Comparison of ENCODE assay signal across 20 cellular contexts in the genomic region with DNA sequence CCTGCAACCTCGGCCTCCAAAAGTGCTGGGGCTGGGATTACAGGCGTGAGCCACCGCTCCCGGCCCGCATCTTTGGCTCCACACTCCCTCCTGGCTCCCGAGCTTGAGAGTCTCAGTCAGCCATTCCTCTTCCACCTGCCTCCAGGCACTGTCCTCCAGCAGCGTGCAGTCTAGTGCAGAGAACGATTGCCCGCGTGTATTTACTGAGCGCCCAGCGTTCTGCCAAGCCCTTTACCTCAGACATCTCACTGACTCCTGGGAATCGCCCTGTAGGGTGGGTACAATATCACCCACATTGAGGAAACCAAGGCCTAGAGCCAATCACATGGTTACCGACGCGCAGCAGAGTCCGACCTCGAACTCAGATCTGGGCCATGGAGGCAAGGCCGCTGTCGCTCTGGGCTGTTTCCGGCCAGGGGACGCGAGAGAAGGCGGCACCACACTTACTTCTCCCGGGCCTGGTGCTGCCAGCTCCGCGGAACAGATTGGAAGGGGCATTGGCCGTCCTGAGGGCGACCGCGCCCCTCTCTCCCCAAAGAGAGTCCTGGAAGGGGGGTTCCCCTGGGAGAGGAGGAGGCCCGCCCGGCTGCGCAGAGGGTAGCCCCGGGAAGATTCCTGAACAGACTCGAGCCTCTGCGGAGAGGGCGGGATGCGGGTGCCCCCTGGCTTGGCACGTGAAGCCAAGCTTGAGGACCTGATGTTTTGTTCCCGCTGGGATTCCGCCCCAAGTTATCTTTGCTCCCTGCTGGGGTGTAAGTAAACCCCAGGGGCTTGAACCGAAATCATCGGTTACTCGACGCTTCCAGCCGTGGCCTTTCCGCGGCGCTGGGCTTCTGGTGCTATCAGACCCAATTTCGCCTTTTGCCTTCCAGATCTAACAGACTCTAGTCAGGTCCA. TPM values are rescaled to one million over a fixed set of nuclear protein-coding genes. Genes with fewer than 3 reads are reported as not detected.
DNase-seq lines count a peak whose midpoint lies in the region; ATAC-seq and TF ChIP-seq lines count a peak whose summit lies in the region.
"Had no signal": no experiment of that assay in that cellular context is flagged by ENCODE, and none has a peak within 500 bp of the region (broad histone marks: within the 10 kb centered on the region; RNA-seq: fewer than 3 reads in every experiment).

No MANE protein-coding gene starts in this region.

- H3K27me3 ChIP-seq in mesenchymal stem cell (ENCODE audit: control insufficient read depth in 1 of 2, insufficient read depth in 1 of 2, low read length in 2 of 2) (peaks cover 36 to 58% of the 10 kb centered on the region in 2 experiments), thoracic aorta (replicated peaks; ENCODE audit: insufficient read depth) (peaks cover 43% of the 10 kb centered on the region)

- H2BK15ac ChIP-seq in mesenchymal stem cell (ENCODE audit: low read depth, poor library complexity, severe bottlenecking), result no peak overlapping the region

- intact Hi-C loops in activated T-helper 2 cell treated with anti-CD3 and anti-CD28 coated beads, Interferon-gamma antibody, Interleukin-2, Interleukin-4, amounts not matched to agents 10 μg/mL and 5 μg/mL and 100 μg/mL, durations not matched to agents 14 hours and 24 hours and 36 hours (cut with micrococcal nuclease), result no loop called here

- peaks cover 59% of the 10 kb centered on the region for H3K27me3 Mint-ChIP-seq in activated naive CD4-positive, alpha-beta T cell treated with anti-CD3 and anti-CD28 coated beads, Interleukin-2, amount 50 U/mL, for 24 hours
- peaks cover 66% of the 10 kb centered on the region for H3K27me3 Mint-ChIP-seq in T-helper 17 cell
- H3K27me3 Mint-ChIP-seq in activated T-helper 2 cell treated with anti-CD3 and anti-CD28 coated beads, Interferon-gamma antibody, Interleukin-2, Interleukin-4, amounts not matched to agents 10 μg/mL and 5 μg/mL and 100 μg/mL, durations not matched to agents 14 hours and 24 hours and 36 hours (ENCODE audit: low read depth), result peaks cover 65% of the 10 kb centered on the region

- H3K9me3 Mint-ChIP-seq in activated naive CD4-positive, alpha-beta T cell treated with anti-CD3 and anti-CD28 coated beads, Interleukin-2, amount 50 U/mL, for 24 hours, result no peaks in the 10 kb centered on the region
- H3K9me3 Mint-ChIP-seq in activated T-helper 2 cell treated with anti-CD3 and anti-CD28 coated beads, Interferon-gamma antibody, Interleukin-2, Interleukin-4, amounts not matched to agents 10 μg/mL and 5 μg/mL and 100 μg/mL, durations not matched to agents 14 hours and 24 hours and 36 hours, result no peaks in the 10 kb centered on the region

- no peak for TF ChIP-seq CTCF in thoracic aorta (IDR thresholded peaks at IDR 0.05)

- H3K4me3 Mint-ChIP-seq in activated naive CD4-positive, alpha-beta T cell treated with anti-CD3 and anti-CD28 coated beads, Interleukin-2, amount 50 U/mL, for 24 hours, result peak overlapping the region; percentile 20
- H3K4me3 Mint-ChIP-seq in T-helper 17 cell, result peak overlapping the region; percentile 39
- no peak overlapping the region for H3K4me3 Mint-ChIP-seq in activated T-helper 2 cell treated with anti-CD3 and anti-CD28 coated beads, Interferon-gamma antibody, Interleukin-2, Interleukin-4, amounts not matched to agents 10 μg/mL and 5 μg/mL and 100 μg/mL, durations not matched to agents 14 hours and 24 hours and 36 hours (ENCODE audit: low read depth)

- no peak overlapping the region for H2AK5ac ChIP-seq in mesenchymal stem cell (ENCODE audit: low read length, severe bottlenecking)

- H3K79me1 ChIP-seq in mesenchymal stem cell (replicated peaks; ENCODE audit: low read length, poor library complexity, severe bottlenecking), result no peaks in the 10 kb centered on the region

- DNase-seq in activated naive CD4-positive, alpha-beta T cell treated with Interleukin-2 at 50 U/mL for 16 hours, result no peak
- DNase-seq in T-helper 17 cell, result no peak
- DNase-seq in mesenchymal stem cell, result no peak
- no peak for DNase-seq in thoracic aorta (ENCODE audit: low spot score)
- no peak for DNase-seq in activated gamma-delta T cell (lab: John Stamatoyannopoulos, UW)
- no peak for DNase-seq in activated T-helper 2 cell treated with anti-CD3 and anti-CD28 coated beads, Interferon-gamma antibody, Interleukin-2, Interleukin-4, amounts not matched to agents 10 μg/mL and 5 μg/mL and 100 μg/mL, durations not matched to agents 14 hours and 24 hours and 36 hours (ENCODE audit: low spot score)
- DNase-seq: brain microvascular endothelial cell, esophagus squamous epithelium, heart left ventricle, Karpas-422, midbrain, NCI-H1417, NCI-H345, SIG-M5, small intestine, T-helper 9 cell had no signal

- H3K9me3 ChIP-seq in T-helper 17 cell (ENCODE audit: control insufficient read depth, low read length, poor library complexity, severe bottlenecking) (no peaks in the 10 kb centered on the region), mesenchymal stem cell (ENCODE audit: control insufficient read depth, low read length) (no peaks in the 10 kb centered on the region), thoracic aorta (no peaks in the 10 kb centered on the region)
- H3K9me3 ChIP-seq: esophagus squamous epithelium, heart left ventricle had no signal

- no peak overlapping the region for H3K18ac ChIP-seq in mesenchymal stem cell (ENCODE audit: low read depth in 1 of 2, low read length in 2 of 2)

- H4K91ac ChIP-seq in mesenchymal stem cell (ENCODE audit: low read length), result no peak overlapping the region

- H3K9ac ChIP-seq in mesenchymal stem cell (ENCODE audit: low read length), result no peak overlapping the region
- H3K9ac ChIP-seq: parathyroid adenoma had no signal

- H3K4me2 ChIP-seq in mesenchymal stem cell (ENCODE audit: low read length, poor library complexity, severe bottlenecking), result peak overlapping the region; percentile 44

- H3K4me3 ChIP-seq in mesenchymal stem cell (ENCODE audit: insufficient read depth in 1 of 2, low read depth in 1 of 2, low read length in 2 of 2), result peak overlapping the region in 1 of 2 experiments; percentile 39
- peak overlapping the region; percentile 33 for H3K4me3 ChIP-seq in thoracic aorta

- peaks cover 4% of the 10 kb centered on the region for H3K36me3 Mint-ChIP-seq in activated naive CD4-positive, alpha-beta T cell treated with anti-CD3 and anti-CD28 coated beads, Interleukin-2, amount 50 U/mL, for 24 hours
- H3K36me3 Mint-ChIP-seq in T-helper 17 cell (ENCODE audit: low read depth), result peaks cover 2% of the 10 kb centered on the region
- H3K36me3 Mint-ChIP-seq in activated T-helper 2 cell treated with anti-CD3 and anti-CD28 coated beads, Interferon-gamma antibody, Interleukin-2, Interleukin-4, amounts not matched to agents 10 μg/mL and 5 μg/mL and 100 μg/mL, durations not matched to agents 14 hours and 24 hours and 36 hours (ENCODE audit: low read depth), result no peaks in the 10 kb centered on the region

- no peak overlapping the region for H3K14ac ChIP-seq in mesenchymal stem cell (ENCODE audit: low read length in 2 of 2)

- H3K36me3 ChIP-seq in mesenchymal stem cell (ENCODE audit: control insufficient read depth in 1 of 2, insufficient read depth in 2 of 2, low read depth in 1 of 2, low read length in 2 of 2) (no peaks in the 10 kb centered on the region), thoracic aorta (no peaks in the 10 kb centered on the region)
- H3K36me3 ChIP-seq: brain microvascular endothelial cell, esophagus squamous epithelium, heart left ventricle had no signal

- peaks cover 18% of the 10 kb centered on the region for H3K4me1 ChIP-seq in mesenchymal stem cell (ENCODE audit: control insufficient read depth, insufficient read depth, low read depth, low read length)
- H3K4me1 ChIP-seq in thoracic aorta (ENCODE audit: control insufficient read depth in 1 of 2, low read depth in 2 of 2), result peaks cover 14 to 19% of the 10 kb centered on the region in 2 donors
- H3K4me1 ChIP-seq: parathyroid adenoma had no signal

- H3K4ac ChIP-seq in mesenchymal stem cell (ENCODE audit: low read depth in 1 of 2, low read length in 2 of 2), result no peak overlapping the region

- H2AFZ ChIP-seq in mesenchymal stem cell (ENCODE audit: low read depth, low read length), result no peak overlapping the region
- H2AFZ ChIP-seq: parathyroid adenoma had no signal

- H3K27ac Mint-ChIP-seq in activated naive CD4-positive, alpha-beta T cell treated with anti-CD3 and anti-CD28 coated beads, Interleukin-2, amount 50 U/mL, for 24 hours, result no peak overlapping the region
- H3K27ac Mint-ChIP-seq in T-helper 17 cell, result peak overlapping the region; percentile 14
- no peak overlapping the region for H3K27ac Mint-ChIP-seq in activated T-helper 2 cell treated with anti-CD3 and anti-CD28 coated beads, Interferon-gamma antibody, Interleukin-2, Interleukin-4, amounts not matched to agents 10 μg/mL and 5 μg/mL and 100 μg/mL, durations not matched to agents 14 hours and 24 hours and 36 hours

- peaks cover 49% of the 10 kb centered on the region for H3K4me1 Mint-ChIP-seq in activated naive CD4-positive, alpha-beta T cell treated with anti-CD3 and anti-CD28 coated beads, Interleukin-2, amount 50 U/mL, for 24 hours
- peaks cover 26% of the 10 kb centered on the region for H3K4me1 Mint-ChIP-seq in T-helper 17 cell
- H3K4me1 Mint-ChIP-seq in activated T-helper 2 cell treated with anti-CD3 and anti-CD28 coated beads, Interferon-gamma antibody, Interleukin-2, Interleukin-4, amounts not matched to agents 10 μg/mL and 5 μg/mL and 100 μg/mL, durations not matched to agents 14 hours and 24 hours and 36 hours (ENCODE audit: low read depth), result peaks cover 27% of the 10 kb centered on the region

- H2BK12ac ChIP-seq in mesenchymal stem cell (ENCODE audit: low read length in 2 of 2), result no peak overlapping the region

- H2BK5ac ChIP-seq in mesenchymal stem cell (ENCODE audit: low read depth, low read length, poor library complexity, severe bottlenecking), result no peak overlapping the region

- WGBS in mesenchymal stem cell, result 37% methylated on average over 45 of the region's 51 CpGs

- no peak overlapping the region for H2BK120ac ChIP-seq in mesenchymal stem cell (ENCODE audit: low read depth, low read length)

- no peak for ATAC-seq in T-helper 17 cell
- no peak for ATAC-seq in thoracic aorta (ENCODE audit: insufficient number of reproducible peaks, low FRiP score, low read depth)
- ATAC-seq in GM21390 (IDR thresholded peaks at IDR 0.05; ENCODE audit: unreplicated experiment), result no peak
- ATAC-seq: heart left ventricle had no signal

- H3K27ac ChIP-seq in mesenchymal stem cell (ENCODE audit: low read length, poor library complexity, severe bottlenecking) (no peak overlapping the region), thoracic aorta (no peak overlapping the region)
- H3K27ac ChIP-seq: brain microvascular endothelial cell, esophagus squamous epithelium, heart left ventricle, parathyroid adenoma had no signal

- no peak overlapping the region for H4K8ac ChIP-seq in mesenchymal stem cell (ENCODE audit: low read length)

- no peak overlapping the region for H3K23ac ChIP-seq in mesenchymal stem cell (ENCODE audit: low read length in 2 of 2)

RNA-seq across cellular contexts. Expression of a gene that starts 5.2 kb away (rescaled TPM):
- total RNA-seq in T-helper 17 cell (not detected), thoracic aorta (1 to 10 TPM in 1 of 2 donors, not detected in 1; 1.6 TPM)
- 0.01 TPM for polyA plus RNA-seq in mesenchymal stem cell (2013, experiment 1 of 2)
- polyA plus RNA-seq in mesenchymal stem cell (2013, experiment 2 of 2), result 0.01 TPM
- 0.14 TPM in 1 of 2 replicates, not detected in the other for total RNA-seq in activated T-helper 2 cell treated with anti-CD3 and anti-CD28 coated beads, Interferon-gamma antibody, Interleukin-2, Interleukin-4, amounts not matched to agents 10 μg/mL and 5 μg/mL and 100 μg/mL, durations not matched to agents 14 hours and 24 hours and 36 hours
- total RNA-seq: dermis microvascular lymphatic vessel endothelial cell, esophagus squamous epithelium, heart left ventricle had no signal
- polyA plus RNA-seq: heart left ventricle had no signal

RNA-seq across cellular contexts. Expression of a gene that starts 22.6 kb away (rescaled TPM):
- total RNA-seq in T-helper 17 cell (not detected), thoracic aorta (under 1 TPM; 0.68 to 0.92 TPM)
- 0.04 TPM for polyA plus RNA-seq in mesenchymal stem cell (2013, experiment 1 of 2)
- polyA plus RNA-seq in mesenchymal stem cell (2013, experiment 2 of 2), result 0.08 TPM
- total RNA-seq in activated T-helper 2 cell treated with anti-CD3 and anti-CD28 coated beads, Interferon-gamma antibody, Interleukin-2, Interleukin-4, amounts not matched to agents 10 μg/mL and 5 μg/mL and 100 μg/mL, durations not matched to agents 14 hours and 24 hours and 36 hours, result 0.09 TPM in 1 of 2 replicates, not detected in the other
- total RNA-seq: esophagus squamous epithelium had no signal
